In the genomic region with DNA sequence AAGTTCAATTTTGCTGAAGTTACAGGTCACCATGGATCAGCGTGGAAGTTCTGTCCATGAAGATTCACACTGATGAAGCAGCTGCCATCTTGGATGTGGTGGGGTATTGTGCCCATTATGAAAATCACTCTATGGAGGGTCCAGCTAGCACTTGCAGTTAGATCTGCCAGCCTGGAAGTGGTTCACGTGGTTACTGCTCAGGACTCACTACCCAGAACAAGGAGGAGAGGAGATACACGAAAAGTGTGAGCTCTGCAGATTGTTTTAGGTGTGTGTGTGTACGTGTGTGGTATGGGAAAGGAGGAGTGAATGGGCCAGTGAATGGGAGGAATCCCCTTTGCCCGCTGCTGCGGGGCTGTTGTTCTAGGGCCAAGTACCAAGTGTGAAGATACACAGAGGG, we compare ENCODE assay signal across 19 cellular contexts.
DNase-seq lines count a peak whose midpoint lies in the region; ATAC-seq, FAIRE-seq and TF ChIP-seq lines count a peak whose summit lies in the region.
"Had no signal": no experiment of that assay in that cellular context is flagged by ENCODE, and none has a peak within 500 bp of the region (broad histone marks: within the 10 kb centered on the region; RNA-seq: fewer than 3 reads in every experiment).

No MANE protein-coding gene starts in this region.

- H3K4me1 Mint-ChIP-seq in activated CD8-positive, alpha-beta T cell treated with anti-CD3 and anti-CD28 coated beads, Interleukin-2, amount 10 ng/mL, durations not matched to agents 7 days and 5 days (ENCODE audit: low read depth) = peaks cover 58% of the 10 kb centered on the region
- peaks cover 53% of the 10 kb centered on the region for H3K4me1 Mint-ChIP-seq in activated CD8-positive, alpha-beta T cell treated with anti-CD3 and anti-CD28 coated beads for 36 hours (ENCODE audit: low read depth)
- H3K4me1 Mint-ChIP-seq in CD4-positive, CD25-positive, alpha-beta regulatory T cell = peaks cover 15 to 59% (median 50%) of the 10 kb centered on the region in 4 donors
- peaks cover 77% of the 10 kb centered on the region for H3K4me1 Mint-ChIP-seq in activated naive CD8-positive, alpha-beta T cell treated with anti-CD3 and anti-CD28 coated beads, Interleukin-2, amount 50 U/mL, for 24 hours

- peak; percentile 63 for FAIRE-seq in GM12891 (lab: Jason Lieb, UNC)
- FAIRE-seq: A549 had no signal

- intact Hi-C loops in activated CD8-positive, alpha-beta T cell treated with anti-CD3 and anti-CD28 coated beads for 36 hours (cut with micrococcal nuclease) = loop anchor here (5.0 kb wide), 2 partner anchors 50 kb away; no protein-coding TSS in a partner anchor

- H3K36me3 Mint-ChIP-seq in activated CD8-positive, alpha-beta T cell treated with anti-CD3 and anti-CD28 coated beads, Interleukin-2, amount 10 ng/mL, durations not matched to agents 7 days and 5 days (ENCODE audit: low read depth) = peaks cover 10% of the 10 kb centered on the region
- no peaks in the 10 kb centered on the region for H3K36me3 Mint-ChIP-seq in activated CD8-positive, alpha-beta T cell treated with anti-CD3 and anti-CD28 coated beads for 36 hours (ENCODE audit: low read depth)
- H3K36me3 Mint-ChIP-seq in CD4-positive, CD25-positive, alpha-beta regulatory T cell = no peaks in the 10 kb centered on the region
- H3K36me3 Mint-ChIP-seq in activated naive CD8-positive, alpha-beta T cell treated with anti-CD3 and anti-CD28 coated beads, Interleukin-2, amount 50 U/mL, for 24 hours (ENCODE audit: low read depth) = no peaks in the 10 kb centered on the region

- H3K4me3 Mint-ChIP-seq in activated CD8-positive, alpha-beta T cell treated with anti-CD3 and anti-CD28 coated beads, Interleukin-2, amount 10 ng/mL, durations not matched to agents 7 days and 5 days = no peak overlapping the region
- no peak overlapping the region for H3K4me3 Mint-ChIP-seq in activated CD8-positive, alpha-beta T cell treated with anti-CD3 and anti-CD28 coated beads for 36 hours
- H3K4me3 Mint-ChIP-seq in CD4-positive, CD25-positive, alpha-beta regulatory T cell = peak overlapping the region in 2 of 4 donors; percentile 55 to 59
- H3K4me3 Mint-ChIP-seq in activated naive CD8-positive, alpha-beta T cell treated with anti-CD3 and anti-CD28 coated beads, Interleukin-2, amount 50 U/mL, for 24 hours = no peak overlapping the region

- ATAC-seq in activated CD8-positive, alpha-beta T cell treated with anti-CD3 and anti-CD28 coated beads, Interleukin-2, amount 10 ng/mL, durations not matched to agents 7 days and 5 days = no peak
- ATAC-seq in activated CD8-positive, alpha-beta T cell treated with anti-CD3 and anti-CD28 coated beads for 36 hours = no peak
- ATAC-seq in CD4-positive, CD25-positive, alpha-beta regulatory T cell (ENCODE audit: low read depth in 2 of 2) = no peak
- no peak for ATAC-seq in activated naive CD8-positive, alpha-beta T cell treated with anti-CD3 and anti-CD28 coated beads, Interleukin-2, amount 50 U/mL, for 24 hours
- ATAC-seq: A549 had no signal

- no peak overlapping the region for H3K27ac ChIP-seq in CD4-positive, CD25-positive, alpha-beta regulatory T cell (ENCODE audit: insufficient read depth, low read length, poor library complexity, severe bottlenecking)
- H3K27ac ChIP-seq: A549; BLaER1 treated with 17β-estradiol and CSF1 and Interleukin-3, amounts not matched to agents 10 nM and 100 nM; PC-9 had no signal

- H3K4me1 ChIP-seq in CD4-positive, CD25-positive, alpha-beta regulatory T cell (ENCODE audit: control insufficient read depth, insufficient read depth, low read length, poor library complexity, severe bottlenecking) = peaks cover 48% of the 10 kb centered on the region
- H3K4me1 ChIP-seq: A549, Caco-2, HAP-1 had no signal

- no peak for DNase-seq in activated CD8-positive, alpha-beta T cell treated with anti-CD3 and anti-CD28 coated beads, Interleukin-2, amount 10 ng/mL, durations not matched to agents 7 days and 5 days
- DNase-seq in activated CD8-positive, alpha-beta T cell treated with anti-CD3 and anti-CD28 coated beads for 36 hours = no peak
- DNase-seq in CD4-positive, CD25-positive, alpha-beta regulatory T cell = no peak
- DNase-seq in GM12891 (ENCODE audit: insufficient read length, low spot score) (no peak), NCI-H2029 treated with DMSO at 0.1 percent for 48 hours (lab: John Stamatoyannopoulos, UW) (no peak), HuH-7 (ENCODE audit: low spot score) (no peak)
- DNase-seq in activated naive CD8-positive, alpha-beta T cell treated with anti-CD3 and anti-CD28 coated beads, Interleukin-2, amount 50 U/mL, for 24 hours = no peak
- DNase-seq: Caco-2, EL, IMR-90, Karpas-422, MG63, NCI-H1092, NCI-H146, NCI-H510A treated with DMSO at 0.1 percent for 48 hours, PC-9 had no signal

- H3K9me3 ChIP-seq in CD4-positive, CD25-positive, alpha-beta regulatory T cell (ENCODE audit: control insufficient read depth in 2 of 2, low read length in 2 of 2) = no peaks in the 10 kb centered on the region
- H3K9me3 ChIP-seq: A549, Caco-2, HAP-1, MG63 had no signal

- POLR2A ChIA-PET in activated CD8-positive, alpha-beta T cell treated with anti-CD3 and anti-CD28 coated beads, Interleukin-2, amount 10 ng/mL, durations not matched to agents 7 days and 5 days (lab: Charles Lee) = interaction anchor here (0.6 kb wide), 1 partner anchor 1723 kb away, joined by 3 read pairs; no protein-coding TSS in a partner anchor
- POLR2A ChIA-PET in activated CD8-positive, alpha-beta T cell treated with anti-CD3 and anti-CD28 coated beads for 36 hours (lab: Charles Lee) = interaction anchor here (1.3 kb wide), 1 partner anchor 332 kb away, joined by 3 read pairs; no protein-coding TSS in a partner anchor

- no peak overlapping the region for H3K4me3 ChIP-seq in CD4-positive, CD25-positive, alpha-beta regulatory T cell (ENCODE audit: low read depth, low read length)
- H3K4me3 ChIP-seq: A549; BLaER1 treated with 17β-estradiol and CSF1 and Interleukin-3, amounts not matched to agents 10 nM and 100 nM; HAP-1; MG63; PC-9 had no signal

- no peak for TF ChIP-seq POLR2A in GM12891 (IDR thresholded peaks at IDR 0.05; ENCODE audit: low read depth, low read length)

- no peaks in the 10 kb centered on the region for H3K27me3 ChIP-seq in CD4-positive, CD25-positive, alpha-beta regulatory T cell (ENCODE audit: control insufficient read depth, insufficient read depth, low read length)
- H3K27me3 ChIP-seq: MG63 had no signal

- no peak for TF ChIP-seq CTCF in activated CD8-positive, alpha-beta T cell treated with anti-CD3 and anti-CD28 coated beads for 36 hours (IDR thresholded peaks at IDR 0.05)

- no peaks in the 10 kb centered on the region for H3K36me3 ChIP-seq in CD4-positive, CD25-positive, alpha-beta regulatory T cell (ENCODE audit: control insufficient read depth, insufficient read depth, low read length)
- H3K36me3 ChIP-seq: BLaER1 treated with 17β-estradiol and CSF1 and Interleukin-3, amounts not matched to agents 10 nM and 100 nM; HAP-1; MG63 had no signal

- H3K27ac Mint-ChIP-seq in activated CD8-positive, alpha-beta T cell treated with anti-CD3 and anti-CD28 coated beads, Interleukin-2, amount 10 ng/mL, durations not matched to agents 7 days and 5 days = peak overlapping the region; percentile 40
- no peak overlapping the region for H3K27ac Mint-ChIP-seq in activated CD8-positive, alpha-beta T cell treated with anti-CD3 and anti-CD28 coated beads for 36 hours
- H3K27ac Mint-ChIP-seq in CD4-positive, CD25-positive, alpha-beta regulatory T cell = peak overlapping the region in 2 of 3 donors; percentile 90 to 91
- peak overlapping the region; percentile 1 for H3K27ac Mint-ChIP-seq in activated naive CD8-positive, alpha-beta T cell treated with anti-CD3 and anti-CD28 coated beads, Interleukin-2, amount 50 U/mL, for 24 hours

- peaks cover 35% of the 10 kb centered on the region for H3K27me3 Mint-ChIP-seq in activated CD8-positive, alpha-beta T cell treated with anti-CD3 and anti-CD28 coated beads, Interleukin-2, amount 10 ng/mL, durations not matched to agents 7 days and 5 days (ENCODE audit: low read depth)
- H3K27me3 Mint-ChIP-seq in activated CD8-positive, alpha-beta T cell treated with anti-CD3 and anti-CD28 coated beads for 36 hours = peaks cover 48% of the 10 kb centered on the region
- H3K27me3 Mint-ChIP-seq in CD4-positive, CD25-positive, alpha-beta regulatory T cell = no peaks in the 10 kb centered on the region
- H3K27me3 Mint-ChIP-seq in activated naive CD8-positive, alpha-beta T cell treated with anti-CD3 and anti-CD28 coated beads, Interleukin-2, amount 50 U/mL, for 24 hours = peaks cover 42% of the 10 kb centered on the region

- CTCF ChIA-PET in activated CD8-positive, alpha-beta T cell treated with anti-CD3 and anti-CD28 coated beads, Interleukin-2, amount 10 ng/mL, durations not matched to agents 7 days and 5 days (lab: Charles Lee) = interaction anchor here (1.3 kb wide), 1 partner anchor 20 kb away, joined by 3 read pairs; no protein-coding TSS in a partner anchor
- CTCF ChIA-PET in activated CD8-positive, alpha-beta T cell treated with anti-CD3 and anti-CD28 coated beads for 36 hours (lab: Charles Lee) = no interaction called here

- no peaks in the 10 kb centered on the region for H3K9me3 Mint-ChIP-seq in activated CD8-positive, alpha-beta T cell treated with anti-CD3 and anti-CD28 coated beads, Interleukin-2, amount 10 ng/mL, durations not matched to agents 7 days and 5 days (ENCODE audit: insufficient read depth)
- H3K9me3 Mint-ChIP-seq in activated CD8-positive, alpha-beta T cell treated with anti-CD3 and anti-CD28 coated beads for 36 hours = no peaks in the 10 kb centered on the region
- no peaks in the 10 kb centered on the region for H3K9me3 Mint-ChIP-seq in CD4-positive, CD25-positive, alpha-beta regulatory T cell
- no peaks in the 10 kb centered on the region for H3K9me3 Mint-ChIP-seq in activated naive CD8-positive, alpha-beta T cell treated with anti-CD3 and anti-CD28 coated beads, Interleukin-2, amount 50 U/mL, for 24 hours

TF ChIP-seq in GM12891, 5 proteins besides CTCF, POLR2A, EP300 and RAD21:
- TF ChIP-seq SPI1 (IDR thresholded peaks at IDR 0.05; ENCODE audit: low read depth, low read length) (no peak), TAF1 (IDR thresholded peaks at IDR 0.05; ENCODE audit: low read depth, low read length) (no peak), POU2F2 (IDR thresholded peaks at IDR 0.05; ENCODE audit: low read depth, low read length) (no peak), POLR2AphosphoS5 (IDR thresholded peaks at IDR 0.05; ENCODE audit: low read depth, low read length) (no peak), PAX5 (IDR thresholded peaks at IDR 0.05; ENCODE audit: insufficient read depth, low read length, severe bottlenecking) (no peak)
